In genomic region chr15:67832965-67833503, GRCh38 we compare ENCODE assay signal across 1 cellular context.
TF ChIP-seq lines count a peak whose summit lies in the region.

No MANE protein-coding gene starts in this region.

TF ChIP-seq in HepG2, 621 proteins besides CTCF, POLR2A, EP300 and RAD21:
- TF ChIP-seq SAP130 (CRISPR knock-in tag; IDR thresholded peaks at IDR 0.05; ENCODE audit: low read depth): no peak
- no peak for TF ChIP-seq ZNF234 (CRISPR knock-in tag; conservative IDR thresholded peaks at IDR 0.05)
- no peak for TF ChIP-seq ZNF224 (CRISPR knock-in tag; IDR thresholded peaks at IDR 0.05)
